20 cellular contexts compared by ENCODE assay signal in genomic region chr19:49530708-49531107, GRCh38.
"Had no signal": no experiment of that assay in that cellular context is flagged by ENCODE, and none has a peak within 500 bp of the region (broad histone marks: within the 10 kb centered on the region; RNA-seq: fewer than 3 reads in every experiment).

No MANE protein-coding gene starts in this region.

- H3K27me3 Mint-ChIP-seq: effector memory CD8-positive, alpha-beta T cell; stimulated activated naive CD8-positive, alpha-beta T cell treated with anti-CD3 and anti-CD28 coated beads, Interleukin-15, Interleukin-2, amounts not matched to agents 100 ng/mL and 50 ng/mL, for 24 hours had no signal

- FAIRE-seq: endometrium, kidney, small intestine had no signal

- H3K36me3 Mint-ChIP-seq: natural killer cell treated with Interleukin-12 subunit alpha and Interleukin-12 subunit beta and Interleukin-15 and Interleukin-18, amount 100 ng/mL, for 72 hours had no signal

- H3K4me3 ChIP-seq: gastrocnemius medialis, lung, ovary, right lobe of liver, transverse colon, vagina had no signal

- H3K27ac ChIP-seq: gastrocnemius medialis, ovary, right lobe of liver, transverse colon, vagina had no signal

- H3K4me1 ChIP-seq: right lobe of liver had no signal

- H3K4me3 Mint-ChIP-seq: effector memory CD8-positive, alpha-beta T cell; memory B cell; natural killer cell treated with Interleukin-12 subunit alpha and Interleukin-12 subunit beta and Interleukin-15 and Interleukin-18, amount 100 ng/mL, for 72 hours; stimulated activated naive B cell treated with anti-CD40 and anti-IgM and Interleukin-4, amounts not matched to agents 10 μg/mL and 1 μg/mL and 100 μg/mL, for 72 hours; stimulated activated naive CD8-positive, alpha-beta T cell treated with anti-CD3 and anti-CD28 coated beads, Interleukin-15, Interleukin-2, amounts not matched to agents 100 ng/mL and 50 ng/mL, for 24 hours had no signal

- DNase-seq: cortex of kidney; effector memory CD8-positive, alpha-beta T cell; gastrocnemius medialis; head of caudate nucleus; kidney; naive B cell; nucleus accumbens; ovary; right lobe of liver; small intestine; stimulated activated CD4-positive, alpha-beta T cell treated with anti-CD3 and anti-CD28 coated beads, Interleukin-15, amount 100 ng/mL, for 24 hours; stimulated activated CD4-positive, alpha-beta T cell treated with anti-CD3 and anti-CD28 coated beads, Interleukin-2, amount 100 ng/mL, for 48 hours; stimulated activated naive B cell treated with anti-CD40 and anti-IgM and Interleukin-4, amounts not matched to agents 10 μg/mL and 1 μg/mL and 100 μg/mL, for 72 hours; transverse colon had no signal

- H3K27me3 ChIP-seq: gastrocnemius medialis, ovary, right lobe of liver, transverse colon, vagina had no signal

- H3K36me3 ChIP-seq: gastrocnemius medialis, ovary, vagina had no signal

- H3K9me3 Mint-ChIP-seq: effector memory CD8-positive, alpha-beta T cell; memory B cell; naive B cell; natural killer cell treated with Interleukin-12 subunit alpha and Interleukin-12 subunit beta and Interleukin-15 and Interleukin-18, amount 100 ng/mL, for 72 hours; stimulated activated naive CD8-positive, alpha-beta T cell treated with anti-CD3 and anti-CD28 coated beads, Interleukin-15, Interleukin-2, amounts not matched to agents 100 ng/mL and 50 ng/mL, for 24 hours had no signal

- H3K27ac Mint-ChIP-seq: effector memory CD8-positive, alpha-beta T cell; memory B cell; natural killer cell treated with Interleukin-12 subunit alpha and Interleukin-12 subunit beta and Interleukin-15 and Interleukin-18, amount 100 ng/mL, for 72 hours; stimulated activated naive B cell treated with anti-CD40 and anti-IgM and Interleukin-4, amounts not matched to agents 10 μg/mL and 1 μg/mL and 100 μg/mL, for 72 hours; stimulated activated naive CD8-positive, alpha-beta T cell treated with anti-CD3 and anti-CD28 coated beads, Interleukin-15, Interleukin-2, amounts not matched to agents 100 ng/mL and 50 ng/mL, for 24 hours had no signal

- H3K9me3 ChIP-seq: gastrocnemius medialis, ovary, right lobe of liver, transverse colon, vagina had no signal
